17 cellular contexts compared by ENCODE assay signal in the genomic region with DNA sequence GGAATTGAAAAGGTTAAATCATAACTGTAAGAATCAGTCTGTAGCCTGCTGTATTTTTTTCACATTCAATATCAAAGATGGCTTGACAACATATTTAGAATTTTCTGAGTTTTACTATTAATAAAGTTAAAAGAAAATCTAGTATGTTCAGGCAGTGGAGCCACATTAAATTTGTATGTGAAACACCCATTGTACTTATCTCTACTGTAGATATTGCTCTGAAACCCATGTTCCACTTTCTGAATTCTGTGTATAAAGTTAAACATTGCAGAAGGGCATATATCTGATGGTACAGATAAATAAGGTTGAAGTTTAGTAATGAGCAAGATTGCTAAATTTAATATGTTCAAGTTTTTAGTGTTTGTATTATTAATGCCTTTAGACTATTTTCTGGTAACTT.
DNase-seq lines count a peak whose midpoint lies in the region; ATAC-seq and TF ChIP-seq lines count a peak whose summit lies in the region.
"Had no signal": no experiment of that assay in that cellular context is flagged by ENCODE, and none has a peak within 500 bp of the region (broad histone marks: within the 10 kb centered on the region; RNA-seq: fewer than 3 reads in every experiment).

No MANE protein-coding gene starts in this region.

- TF ChIP-seq CTCF in PC-3 (conservative IDR thresholded peaks at IDR 0.05; ENCODE audit: low read depth, low read length): no peak
- no peak for TF ChIP-seq CTCF in mesothelial cell of epicardium (IDR thresholded peaks at IDR 0.05; ENCODE audit: unreplicated experiment)
- no peak for TF ChIP-seq CTCF in colonic mucosa (IDR thresholded peaks at IDR 0.05)

- intact Hi-C loops in PC-3 (cut with micrococcal nuclease) (loop anchor here (5.0 kb wide), 1 partner anchor 145 kb away; no protein-coding TSS in a partner anchor), colonic mucosa (cut with DNase I) (loop anchor here (10.0 kb wide), 1 partner anchor 142 kb away; no protein-coding TSS in a partner anchor)

- peaks cover 15% of the 10 kb centered on the region for H3K36me3 Mint-ChIP-seq in mesothelial cell of epicardium
- H3K36me3 Mint-ChIP-seq: CD8-positive, alpha-beta T cell had no signal

- H4K20me1 ChIP-seq in PC-3 (ENCODE audit: low read length): no peaks in the 10 kb centered on the region
- H4K20me1 ChIP-seq: BLaER1 treated with 17β-estradiol and CSF1 and Interleukin-3, amounts not matched to agents 10 nM and 100 nM had no signal

- no peaks in the 10 kb centered on the region for H3K27me3 Mint-ChIP-seq in mesothelial cell of epicardium (ENCODE audit: low read depth)
- H3K27me3 Mint-ChIP-seq: B cell had no signal

- H3K36me3 ChIP-seq in PC-3 (ENCODE audit: low read depth, low read length): no peaks in the 10 kb centered on the region
- H3K36me3 ChIP-seq in colonic mucosa: no peaks in the 10 kb centered on the region
- H3K36me3 ChIP-seq: BLaER1 treated with 17β-estradiol and CSF1 and Interleukin-3, amounts not matched to agents 10 nM and 100 nM had no signal

- H3K9me3 Mint-ChIP-seq in mesothelial cell of epicardium: peaks cover 13% of the 10 kb centered on the region
- H3K9me3 Mint-ChIP-seq: H9 had no signal

- H3K79me2 ChIP-seq in PC-3 (ENCODE audit: low read length): no peaks in the 10 kb centered on the region

- H3K4me3 Mint-ChIP-seq in mesothelial cell of epicardium: no peak overlapping the region
- H3K4me3 Mint-ChIP-seq: B cell; CD8-positive, alpha-beta T cell; H9 had no signal

- H3K9ac ChIP-seq in PC-3 (ENCODE audit: low read length): peak overlapping the region; percentile 7; the same call in 1 of the 2 replicates
- H3K9ac ChIP-seq in colonic mucosa (ENCODE audit: low read depth in 2 of 2, low read length in 2 of 2): peak overlapping the region in 1 of 2 donors; percentile 38
- H3K9ac ChIP-seq: BLaER1 treated with 17β-estradiol and CSF1 and Interleukin-3, amounts not matched to agents 10 nM and 100 nM had no signal

- H3K4me1 ChIP-seq in PC-3 (ENCODE audit: insufficient read depth, low read length): peaks cover 8% of the 10 kb centered on the region; the same call in 1 of the 2 replicates
- H3K4me1 ChIP-seq in colonic mucosa: no peaks in the 10 kb centered on the region
- H3K4me1 ChIP-seq: BLaER1 treated with 17β-estradiol and CSF1 and Interleukin-3, amounts not matched to agents 10 nM and 100 nM had no signal

- H2AFZ ChIP-seq in PC-3 (ENCODE audit: low read length): peak overlapping the region; percentile 12; the same call in 1 of the 2 replicates

- H3K27me3 ChIP-seq in PC-3 (ENCODE audit: low read length) (no peaks in the 10 kb centered on the region), colonic mucosa (no peaks in the 10 kb centered on the region)
- H3K27me3 ChIP-seq: BLaER1 treated with 17β-estradiol and CSF1 and Interleukin-3, amounts not matched to agents 10 nM and 100 nM had no signal

- peaks cover 15% of the 10 kb centered on the region for H3K4me1 Mint-ChIP-seq in mesothelial cell of epicardium
- H3K4me1 Mint-ChIP-seq: B cell, H9 had no signal

- H3K9me2 ChIP-seq in PC-3 (replicated peaks; ENCODE audit: low read length): no peaks in the 10 kb centered on the region

- POLR2A ChIA-PET in PC-3 (lab: Charles Lee; ENCODE audit: unreplicated experiment): no interaction called here

- BruUV-seq in PC-3 (replicated peaks; lab: Mats Ljungman, UMichigan): no TSS peak

- peak overlapping the region; percentile 79 for H3K4me2 ChIP-seq in PC-3 (ENCODE audit: low read length)
- H3K4me2 ChIP-seq: BLaER1 treated with 17β-estradiol and CSF1 and Interleukin-3, amounts not matched to agents 10 nM and 100 nM had no signal

- H3K4me3 ChIP-seq in PC-3 (ENCODE audit: low read length) (peak overlapping the region; percentile 59), colonic mucosa (no peak overlapping the region)
- H3K4me3 ChIP-seq: BLaER1 treated with 17β-estradiol and CSF1 and Interleukin-3, amounts not matched to agents 10 nM and 100 nM; GM12878 had no signal

- H3F3A ChIP-seq in PC-3 (ENCODE audit: low read length, unreplicated experiment): no peaks in the 10 kb centered on the region

- H3K27ac ChIP-seq in PC-3 (ENCODE audit: low read length) (no peak overlapping the region), colonic mucosa (no peak overlapping the region)
- H3K27ac ChIP-seq: BLaER1 treated with 17β-estradiol and CSF1 and Interleukin-3, amounts not matched to agents 10 nM and 100 nM had no signal

- ATAC-seq in PC-3 (no peak), left lobe of liver (peak; percentile 61), GM19395 (IDR thresholded peaks at IDR 0.05; ENCODE audit: unreplicated experiment) (no peak)
- ATAC-seq: CD8-positive, alpha-beta T cell; GM12878 had no signal

- H3K9me3 ChIP-seq in PC-3 (ENCODE audit: low read length): no peaks in the 10 kb centered on the region
- H3K9me3 ChIP-seq in colonic mucosa: no peaks in the 10 kb centered on the region
- H3K9me3 ChIP-seq: BLaER1 treated with 17β-estradiol and CSF1 and Interleukin-3, amounts not matched to agents 10 nM and 100 nM had no signal

- H3K27ac Mint-ChIP-seq in mesothelial cell of epicardium: peak overlapping the region; percentile 67
- H3K27ac Mint-ChIP-seq: B cell; CD8-positive, alpha-beta T cell; H9 had no signal

- CTCF ChIA-PET in PC-3 (lab: Charles Lee): no interaction called here

- no peak for DNase-seq in PC-3
- no peak for DNase-seq in left lobe of liver (ENCODE audit: low spot score)
- no peak for DNase-seq in mesothelial cell of epicardium (ENCODE audit: low spot score in 2 of 2, unreplicated experiment in 2 of 2)
- no peak for DNase-seq in activated T-cell treated with anti-CD3 and anti-CD28 coated beads for 4 hours
- DNase-seq in colonic mucosa: no peak
- DNase-seq in activated CD4-positive, alpha-beta T cell treated with anti-CD3 and anti-CD28 coated beads for 4 hours: no peak
- DNase-seq: CD8-positive, alpha-beta T cell; DMS 273 treated with DMSO at 0.1 percent for 48 hours; DMS53; DND-41; EL; H9; IMR-90 had no signal
